25 cellular contexts compared by ENCODE assay signal in genomic region chr6:1182722-1183521, GRCh38.
"Had no signal": no experiment of that assay in that cellular context is flagged by ENCODE, and none has a peak within 500 bp of the region (broad histone marks: within the 10 kb centered on the region; RNA-seq: fewer than 3 reads in every experiment).

No MANE protein-coding gene starts in this region.

- H3K36me3 Mint-ChIP-seq: activated naive CD8-positive, alpha-beta T cell treated with anti-CD3 and anti-CD28 coated beads for 36 hours; brain; memory B cell; natural killer cell treated with Interleukin-12 subunit alpha and Interleukin-12 subunit beta and Interleukin-15 and Interleukin-18, amount 100 ng/mL, for 72 hours had no signal

- H3K27ac ChIP-seq: coronary artery, gastroesophageal sphincter, left ventricle myocardium inferior, prostate gland, thoracic aorta had no signal

- H3K27me3 ChIP-seq: gastroesophageal sphincter had no signal

- H3K9me3 ChIP-seq: gastroesophageal sphincter, left ventricle myocardium inferior, prostate gland, thoracic aorta had no signal

- H3K27ac Mint-ChIP-seq: activated B cell treated with CpG ODN at 0.5 μM for 24 hours; activated CD8-positive, alpha-beta T cell treated with anti-CD3 and anti-CD28 coated beads, Interleukin-2, amount 10 ng/mL, durations not matched to agents 7 days and 5 days; activated naive CD8-positive, alpha-beta T cell treated with anti-CD3 and anti-CD28 coated beads for 36 hours; brain; memory B cell; natural killer cell treated with Interleukin-12 subunit alpha and Interleukin-12 subunit beta and Interleukin-15 and Interleukin-18, amount 100 ng/mL, for 72 hours; stimulated activated naive CD8-positive, alpha-beta T cell treated with anti-CD3 and anti-CD28 coated beads, Interleukin-15, Interleukin-2, amounts not matched to agents 100 ng/mL and 50 ng/mL, for 24 hours; T-helper 17 cell had no signal

- ATAC-seq: activated CD8-positive, alpha-beta T cell treated with anti-CD3 and anti-CD28 coated beads, Interleukin-2, amount 10 ng/mL, durations not matched to agents 7 days and 5 days; gastroesophageal sphincter; natural killer cell treated with Interleukin-12 subunit alpha and Interleukin-12 subunit beta and Interleukin-15 and Interleukin-18, amount 100 ng/mL, for 72 hours; right cardiac atrium; T-helper 17 cell had no signal

- H3K4me1 ChIP-seq: left ventricle myocardium inferior, prostate gland had no signal

- FAIRE-seq: endothelial cell of umbilical vein, islet of Langerhans, TTC549, urothelium cell line had no signal

- H3K4me1 Mint-ChIP-seq: activated B cell treated with CpG ODN at 0.5 μM for 24 hours; activated naive CD8-positive, alpha-beta T cell treated with anti-CD3 and anti-CD28 coated beads for 36 hours; brain; central memory CD8-positive, alpha-beta T cell; memory B cell; T-helper 17 cell had no signal

- H3K4me3 ChIP-seq: coronary artery, gastroesophageal sphincter, left ventricle myocardium inferior, prostate gland, thoracic aorta had no signal

- H3K9me3 Mint-ChIP-seq: activated B cell treated with CpG ODN at 0.5 μM for 24 hours; activated naive CD8-positive, alpha-beta T cell treated with anti-CD3 and anti-CD28 coated beads for 36 hours; brain; central memory CD8-positive, alpha-beta T cell; memory B cell; natural killer cell treated with Interleukin-12 subunit alpha and Interleukin-12 subunit beta and Interleukin-15 and Interleukin-18, amount 100 ng/mL, for 72 hours; stimulated activated naive CD8-positive, alpha-beta T cell treated with anti-CD3 and anti-CD28 coated beads, Interleukin-15, Interleukin-2, amounts not matched to agents 100 ng/mL and 50 ng/mL, for 24 hours had no signal

- H3K36me3 ChIP-seq: gastroesophageal sphincter, left ventricle myocardium inferior, prostate gland, thoracic aorta had no signal

- DNase-seq: activated B cell treated with CpG ODN at 0.5 μM for 24 hours; activated CD4-positive, alpha-beta T cell treated with anti-CD3 and anti-CD28 coated beads for 48 hours; activated CD8-positive, alpha-beta memory T cell treated with anti-CD3 and anti-CD28 coated beads, Interleukin-2, amount 50 U/mL, for 4 hours; activated CD8-positive, alpha-beta T cell treated with anti-CD3 and anti-CD28 coated beads, Interleukin-2, amount 10 ng/mL, durations not matched to agents 7 days and 5 days; activated gamma-delta T cell treated with Interleukin-2 at 50 U/mL for 16 hours; activated naive CD8-positive, alpha-beta T cell treated with anti-CD3 and anti-CD28 coated beads for 36 hours; activated T-cell treated with anti-CD3 and anti-CD28 coated beads, Interleukin-2, amount 50 U/mL, for 48 hours; effector CD4-positive, alpha-beta T cell; left ventricle myocardium inferior; nucleus accumbens; right cardiac atrium; T-helper 17 cell had no signal

- H3K4me3 Mint-ChIP-seq: activated B cell treated with CpG ODN at 0.5 μM for 24 hours; activated CD8-positive, alpha-beta T cell treated with anti-CD3 and anti-CD28 coated beads, Interleukin-2, amount 10 ng/mL, durations not matched to agents 7 days and 5 days; activated naive CD8-positive, alpha-beta T cell treated with anti-CD3 and anti-CD28 coated beads for 36 hours; brain; central memory CD8-positive, alpha-beta T cell; memory B cell; natural killer cell treated with Interleukin-12 subunit alpha and Interleukin-12 subunit beta and Interleukin-15 and Interleukin-18, amount 100 ng/mL, for 72 hours; stimulated activated naive CD8-positive, alpha-beta T cell treated with anti-CD3 and anti-CD28 coated beads, Interleukin-15, Interleukin-2, amounts not matched to agents 100 ng/mL and 50 ng/mL, for 24 hours; T-helper 17 cell had no signal
